In the genomic region with DNA sequence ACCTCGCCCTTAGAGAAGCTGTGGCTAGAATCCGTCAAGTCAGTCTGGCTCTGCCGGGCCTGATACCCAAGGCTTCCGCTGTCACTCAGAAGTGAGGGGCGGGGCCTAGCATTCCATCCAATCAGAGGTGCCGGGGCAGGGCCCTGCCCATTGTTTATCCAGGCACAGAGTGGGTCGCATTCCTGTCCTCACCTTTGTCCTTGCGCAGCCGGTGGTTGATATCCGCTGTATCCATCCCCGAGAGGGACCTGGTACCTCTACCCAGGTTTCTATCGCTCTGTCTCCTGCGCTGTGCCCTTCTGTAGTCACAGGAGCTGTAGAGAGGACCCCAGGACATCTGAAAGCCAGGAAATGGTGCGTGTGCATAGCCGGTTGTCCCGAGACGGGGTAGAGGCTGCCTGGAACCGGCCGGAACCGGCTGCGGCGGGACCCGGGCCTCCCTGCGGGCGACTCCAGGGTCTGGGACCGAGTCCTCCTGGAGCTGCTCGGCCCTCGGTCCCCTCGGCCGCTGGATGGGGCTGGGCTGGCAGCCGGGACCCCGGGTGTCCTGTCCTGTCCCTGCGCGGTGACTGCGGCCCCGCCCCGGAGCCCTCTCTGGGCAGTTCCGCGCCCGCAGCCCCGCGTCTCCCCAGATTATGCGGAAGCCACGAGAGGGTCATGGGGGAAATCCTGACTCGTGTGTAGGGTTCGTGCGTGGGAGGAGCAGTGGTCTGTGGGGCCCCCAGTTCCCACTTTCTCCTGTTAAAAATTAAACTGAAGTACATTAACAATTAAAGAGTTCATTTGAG, we compare ENCODE assay signal across 8 cellular contexts. TPM values are rescaled to one million over a fixed set of nuclear protein-coding genes. Genes with fewer than 3 reads are reported as not detected.
DNase-seq lines count a peak whose midpoint lies in the region; ATAC-seq, FAIRE-seq and TF ChIP-seq lines count a peak whose summit lies in the region.

A gene (plus strand): TSS at position 183 of the 788 bp plus-strand sequence. CDS start 169 bp downstream, at position 352.

- TF ChIP-seq CTCF in GM13976 (IDR thresholded peaks at IDR 0.05; ENCODE audit: borderline replicate concordance, control extremely low read depth, extremely low read depth, insufficient read depth, missing control alignments): no peak
- peak in 1 of 11 experiments; percentile 26 for TF ChIP-seq CTCF in spleen (IDR thresholded peaks at IDR 0.05 in 8 of 11, conservative IDR thresholded peaks at IDR 0.05 in 3 of 11)

- intact Hi-C loops in spleen (cut with DNase I; ENCODE audit: low total_unique reads): no loop called here

- H3K4me1 Mint-ChIP-seq in central memory CD8-positive, alpha-beta T cell: peaks cover 23% of the 10 kb centered on the region

- peaks cover 7% of the 10 kb centered on the region for H3K36me3 Mint-ChIP-seq in central memory CD8-positive, alpha-beta T cell (ENCODE audit: insufficient read depth)

- H3K27ac ChIP-seq in spleen: peak within 1 kb of the TSS; percentile 93 to 99 (median 98)

- peaks cover 0 to 5% (median 0%) of the 10 kb centered on the region in 6 donors for H3K36me3 ChIP-seq in spleen

- TF ChIP-seq POLR2A in spleen (IDR thresholded peaks at IDR 0.05): peak in 2 of 3 donors; percentile 40 to 53

- peak; percentile 24 for FAIRE-seq in islet of Langerhans (lab: Jason Lieb, UNC)
- no peak for FAIRE-seq in urothelium cell line (lab: Jason Lieb, UNC)

- no peaks in the 10 kb centered on the region for H3K9me3 ChIP-seq in spleen

- peaks cover 10 to 32% (median 23%) of the 10 kb centered on the region in 6 donors for H3K4me1 ChIP-seq in spleen

- H3K4me3 ChIP-seq in spleen: peak within 1 kb of the TSS; percentile 47 to 83 (median 74)

- DNase-seq in GM13976 (ENCODE audit: low spot score) (peak; percentile 92), NCI-H2196 (lab: John Stamatoyannopoulos, UW; ENCODE audit: unreplicated experiment) (peak; percentile 77), spleen (peak; percentile 98), urothelium cell line (ENCODE audit: low spot score) (no peak)
- peak; percentile 70 for DNase-seq in activated CD4-positive, CD25-positive, alpha-beta regulatory T cell treated with anti-CD3 and anti-CD28 coated beads, Interleukin-2, amount 50 U/mL, for 16 hours (ENCODE audit: low read depth, low spot score)
- peak; percentile 77 to 83 for DNase-seq in central memory CD8-positive, alpha-beta T cell (ENCODE audit: low spot score in 2 of 2)

- H3K4me3 Mint-ChIP-seq in central memory CD8-positive, alpha-beta T cell: peak within 1 kb of the TSS; percentile 87

- 0 to 1% (median 1%) methylated on average over 22 to 47 of the region's 47 CpGs for WGBS in spleen, 5 donors

- peak within 1 kb of the TSS; percentile 94 for H3K27ac Mint-ChIP-seq in central memory CD8-positive, alpha-beta T cell (ENCODE audit: low read depth)

- H3K9me3 Mint-ChIP-seq in central memory CD8-positive, alpha-beta T cell: peaks cover 6% of the 10 kb centered on the region

- ATAC-seq in HG02885 (IDR thresholded peaks at IDR 0.05; ENCODE audit: poor library complexity, unreplicated experiment): peak; percentile 91
- ATAC-seq in central memory CD8-positive, alpha-beta T cell (replicated peaks; ENCODE audit: extremely low read depth, poor library complexity, severe bottlenecking): peak; percentile 94

- no peaks in the 10 kb centered on the region for H3K27me3 Mint-ChIP-seq in central memory CD8-positive, alpha-beta T cell

- no peaks in the 10 kb centered on the region for H3K27me3 ChIP-seq in spleen (replicated peaks in 1 of 7)

- in situ Hi-C loops in GM13976 (cut with MboI; ENCODE audit: low sequenced_read_pairs, unreplicated experiment): no loop called here

RNA-seq across cellular contexts. Expression of the gene that starts here (rescaled TPM):
- 10 to 100 TPM in 1 of 7 donors, 1 to 10 TPM in 6; 5.3 to 10.7 (median 7.1) TPM for total RNA-seq in spleen
- 1 to 10 TPM; 3.7 to 6.4 (median 5.5) TPM for polyA plus RNA-seq in spleen
